ENCODE assay signal across 13 cellular contexts in the genomic region with DNA sequence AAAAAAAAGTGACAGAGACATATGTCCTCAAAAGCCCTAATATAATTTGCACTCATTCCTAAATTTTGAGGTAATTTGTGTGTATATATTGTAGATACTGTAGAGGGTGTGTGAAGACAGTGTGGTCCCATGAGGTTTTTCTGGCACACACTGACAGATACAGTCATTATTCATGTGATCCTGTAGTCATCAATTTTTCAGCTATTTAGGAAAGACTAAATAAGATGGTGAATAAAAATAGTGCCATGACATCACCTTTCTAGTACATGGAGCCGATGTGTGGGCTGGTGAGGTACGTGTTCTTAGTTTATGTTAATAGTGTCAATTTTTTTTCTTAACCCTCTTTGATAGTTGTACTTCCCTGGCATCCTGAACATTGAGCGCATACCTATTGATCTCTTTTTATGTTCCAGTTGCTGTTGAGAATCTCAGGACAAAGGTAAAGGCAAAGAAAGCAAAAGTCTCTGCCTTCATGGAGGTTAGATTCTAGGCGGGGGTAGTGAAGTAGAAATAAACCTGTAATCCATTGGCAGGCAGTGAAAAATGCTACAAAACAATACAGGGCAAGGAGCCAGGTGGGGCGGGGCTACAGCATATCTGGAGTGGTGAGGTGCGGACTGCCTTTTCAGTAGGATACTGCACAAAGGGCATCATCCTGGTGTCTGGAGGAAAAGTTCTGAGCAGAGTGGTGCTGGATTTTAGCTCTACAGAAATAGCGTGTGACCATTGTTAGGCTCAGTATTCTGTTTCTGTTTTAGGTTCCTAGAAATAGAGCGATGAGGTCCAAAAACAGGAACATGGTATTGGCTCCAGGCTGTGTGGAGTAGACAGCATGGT.
DNase-seq lines count a peak whose midpoint lies in the region; ATAC-seq, FAIRE-seq and TF ChIP-seq lines count a peak whose summit lies in the region.
"Had no signal": no experiment of that assay in that cellular context is flagged by ENCODE, and none has a peak within 500 bp of the region (broad histone marks: within the 10 kb centered on the region; RNA-seq: fewer than 3 reads in every experiment).

No MANE protein-coding gene starts in this region.

- TF ChIP-seq CTCF in pancreas (IDR thresholded peaks at IDR 0.05) (no peak), endodermal cell (conservative IDR thresholded peaks at IDR 0.05) (no peak), GM10248 (IDR thresholded peaks at IDR 0.05; ENCODE audit: control extremely low read depth, extremely low read depth, low read depth, missing control alignments) (no peak)

- DNase-seq in ELR (ENCODE audit: low read depth) (peak; percentile 22), NOMO-1 treated with DMSO at 0.1 percent for 48 hours (lab: John Stamatoyannopoulos, UW; ENCODE audit: unreplicated experiment) (peak; percentile 62), fibroblast of gingiva (ENCODE audit: low read depth) (peak; percentile 31), pancreas (peak; percentile 81 to 89 (median 88)), endodermal cell (no peak), GM10248 (ENCODE audit: extremely low spot score) (no peak), DMS53 treated with DMSO at 0.1 percent for 48 hours (lab: John Stamatoyannopoulos, UW; ENCODE audit: unreplicated experiment) (no peak)
- DNase-seq in activated effector memory CD4-positive, alpha-beta T cell treated with anti-CD3 and anti-CD28 coated beads, Interleukin-2, amount 50 U/mL, for 16 hours = no peak
- DNase-seq: activated CD4-positive, alpha-beta T cell treated with anti-CD3 and anti-CD28 coated beads for 1 hour; activated naive CD8-positive, alpha-beta T cell treated with anti-CD3 and anti-CD28 coated beads, Interleukin-2, amount 50 U/mL, for 24 hours; H9 had no signal

- FAIRE-seq in pancreas (lab: Jason Lieb, UNC) = no peak

- intact Hi-C loops in pancreas (cut with DNase I) = no loop called here

- H3K4me1 Mint-ChIP-seq in endodermal cell = no peaks in the 10 kb centered on the region
- H3K4me1 Mint-ChIP-seq: activated naive CD8-positive, alpha-beta T cell treated with anti-CD3 and anti-CD28 coated beads, Interleukin-2, amount 50 U/mL, for 24 hours had no signal

- H3K36me3 Mint-ChIP-seq in endodermal cell (ENCODE audit: low read depth) = peaks cover 7% of the 10 kb centered on the region
- H3K36me3 Mint-ChIP-seq: natural killer cell treated with Interleukin-12 subunit alpha and Interleukin-12 subunit beta and Interleukin-15 and Interleukin-18, amount 100 ng/mL, for 72 hours had no signal

- ATAC-seq in pancreas = peak; percentile 70 to 79 (median 76)
- ATAC-seq: activated naive CD8-positive, alpha-beta T cell treated with anti-CD3 and anti-CD28 coated beads, Interleukin-2, amount 50 U/mL, for 24 hours; natural killer cell treated with Interleukin-12 subunit alpha and Interleukin-12 subunit beta and Interleukin-15 and Interleukin-18, amount 100 ng/mL, for 72 hours had no signal

- no peak overlapping the region for H3K9ac ChIP-seq in endodermal cell (ENCODE audit: extremely low read depth, low read length, poor library complexity, severe bottlenecking)

- H3K27me3 ChIP-seq in pancreas = no peaks in the 10 kb centered on the region
- H3K27me3 ChIP-seq in endodermal cell (ENCODE audit: control insufficient read depth, insufficient read depth, low read length, poor library complexity, severe bottlenecking) = no peaks in the 10 kb centered on the region

- H3K36me3 ChIP-seq in pancreas (no peaks in the 10 kb centered on the region), endodermal cell (ENCODE audit: control insufficient read depth, insufficient read depth, low read length) (no peaks in the 10 kb centered on the region)

- H3K9me3 ChIP-seq in pancreas (no peaks in the 10 kb centered on the region), endodermal cell (ENCODE audit: control insufficient read depth, low read length) (no peaks in the 10 kb centered on the region)

- 33 to 36% methylated on average over 8 of the region's 8 CpGs for WGBS in pancreas, 2 donors
- 91 to 95% methylated on average over 7 to 8 of the region's 8 CpGs for WGBS in endodermal cell (ENCODE audit: insufficient coverage in 1 of 2, insufficient read length in 1 of 2), 2 experiments

- no peaks in the 10 kb centered on the region for H3K9me3 Mint-ChIP-seq in endodermal cell
- H3K9me3 Mint-ChIP-seq: activated naive CD8-positive, alpha-beta T cell treated with anti-CD3 and anti-CD28 coated beads, Interleukin-2, amount 50 U/mL, for 24 hours; H9; natural killer cell treated with Interleukin-12 subunit alpha and Interleukin-12 subunit beta and Interleukin-15 and Interleukin-18, amount 100 ng/mL, for 72 hours had no signal

- CTCF ChIA-PET in GM10248 (lab: Yijun Ruan, JAX) = interaction anchor here (0.7 to 1.8 kb wide), 3 partner anchors 26 to 41 kb away, joined by 3 to 7 read pairs (median 4); no protein-coding TSS in a partner anchor

- no peak overlapping the region for H3K4me3 Mint-ChIP-seq in endodermal cell
- H3K4me3 Mint-ChIP-seq: activated naive CD8-positive, alpha-beta T cell treated with anti-CD3 and anti-CD28 coated beads, Interleukin-2, amount 50 U/mL, for 24 hours; H9; natural killer cell treated with Interleukin-12 subunit alpha and Interleukin-12 subunit beta and Interleukin-15 and Interleukin-18, amount 100 ng/mL, for 72 hours had no signal

- peak overlapping the region; percentile 75 to 87 (median 82) for H3K27ac ChIP-seq in pancreas
- no peak overlapping the region for H3K27ac ChIP-seq in endodermal cell (ENCODE audit: low read depth, low read length)
- H3K27ac ChIP-seq: C4-2B had no signal

- H3K4me3 ChIP-seq in pancreas (peak overlapping the region in 1 of 4 donors; percentile 14), endodermal cell (ENCODE audit: low read length) (no peak overlapping the region)

- POLR2A ChIA-PET in GM10248 (lab: Yijun Ruan, JAX) = no interaction called here

- H3K4me1 ChIP-seq in pancreas = peaks cover 24 to 41% (median 28%) of the 10 kb centered on the region in 3 donors
- H3K4me1 ChIP-seq in endodermal cell (ENCODE audit: control insufficient read depth, insufficient read depth, low read length) = no peaks in the 10 kb centered on the region

- H3K27ac Mint-ChIP-seq in endodermal cell = no peak overlapping the region
- H3K27ac Mint-ChIP-seq: activated naive CD8-positive, alpha-beta T cell treated with anti-CD3 and anti-CD28 coated beads, Interleukin-2, amount 50 U/mL, for 24 hours had no signal

- no peaks in the 10 kb centered on the region for H3K27me3 Mint-ChIP-seq in endodermal cell (ENCODE audit: insufficient read depth)
- H3K27me3 Mint-ChIP-seq: activated naive CD8-positive, alpha-beta T cell treated with anti-CD3 and anti-CD28 coated beads, Interleukin-2, amount 50 U/mL, for 24 hours; natural killer cell treated with Interleukin-12 subunit alpha and Interleukin-12 subunit beta and Interleukin-15 and Interleukin-18, amount 100 ng/mL, for 72 hours had no signal

Comparison
In these comparisons a context has a peak if more than half of its experiments do, and no peak if none do; other contexts are left out.
1. DNase-seq: peak in ELR (single experiment), NOMO-1 treated with DMSO at 0.1 percent for 48 hours (single experiment), fibroblast of gingiva (single experiment) and pancreas (6 of 6); none in endodermal cell (single experiment), activated effector memory CD4-positive, alpha-beta T cell treated with anti-CD3 and anti-CD28 coated beads, Interleukin-2, amount 50 U/mL, for 16 hours (single experiment), GM10248 (single experiment) and DMS53 treated with DMSO at 0.1 percent for 48 hours (single experiment).